Comparison of ENCODE assay signal across 8 cellular contexts in the genomic region with DNA sequence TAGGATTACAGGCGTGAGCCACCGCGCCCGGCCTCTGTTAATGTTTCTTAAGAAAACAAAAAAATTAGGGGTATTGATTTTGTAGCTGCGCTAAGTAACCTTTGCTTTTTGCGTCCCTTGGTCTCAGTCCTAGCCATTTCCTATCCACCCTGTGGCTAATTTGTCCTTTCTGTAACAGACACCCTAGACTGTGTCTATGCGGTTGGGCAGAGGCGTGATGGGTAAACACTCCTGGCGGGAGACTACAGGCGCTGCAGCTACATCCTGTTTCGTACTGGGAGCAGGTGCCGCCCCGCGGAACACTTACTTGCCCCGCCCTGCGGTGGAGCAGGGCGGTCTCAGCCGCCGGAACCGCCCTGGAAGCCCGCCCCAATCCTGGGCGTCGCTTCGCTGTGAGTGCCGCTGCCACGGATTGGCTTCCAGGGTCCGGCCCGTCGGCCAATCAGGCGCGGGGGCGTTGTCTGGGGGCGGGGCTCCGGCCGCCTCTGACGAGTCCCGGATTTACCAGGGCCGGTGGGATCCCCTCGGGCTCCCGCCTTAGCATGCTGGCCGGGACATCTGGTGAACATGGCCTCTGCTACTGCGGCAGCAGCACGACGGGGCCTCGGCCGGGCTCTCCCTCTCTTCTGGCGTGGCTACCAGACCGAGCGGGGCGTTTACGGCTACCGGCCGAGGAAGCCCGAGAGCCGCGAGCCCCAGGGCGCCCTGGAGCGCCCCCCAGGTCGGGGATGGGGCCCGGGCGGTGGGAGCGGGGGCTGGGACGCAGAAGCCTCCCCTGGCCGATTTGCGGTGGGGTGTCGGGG. TPM values are rescaled to one million over a fixed set of nuclear protein-coding genes. Genes with fewer than 3 reads are reported as not detected.
DNase-seq lines count a peak whose midpoint lies in the region; ATAC-seq, FAIRE-seq and TF ChIP-seq lines count a peak whose summit lies in the region.

A gene with protein sequence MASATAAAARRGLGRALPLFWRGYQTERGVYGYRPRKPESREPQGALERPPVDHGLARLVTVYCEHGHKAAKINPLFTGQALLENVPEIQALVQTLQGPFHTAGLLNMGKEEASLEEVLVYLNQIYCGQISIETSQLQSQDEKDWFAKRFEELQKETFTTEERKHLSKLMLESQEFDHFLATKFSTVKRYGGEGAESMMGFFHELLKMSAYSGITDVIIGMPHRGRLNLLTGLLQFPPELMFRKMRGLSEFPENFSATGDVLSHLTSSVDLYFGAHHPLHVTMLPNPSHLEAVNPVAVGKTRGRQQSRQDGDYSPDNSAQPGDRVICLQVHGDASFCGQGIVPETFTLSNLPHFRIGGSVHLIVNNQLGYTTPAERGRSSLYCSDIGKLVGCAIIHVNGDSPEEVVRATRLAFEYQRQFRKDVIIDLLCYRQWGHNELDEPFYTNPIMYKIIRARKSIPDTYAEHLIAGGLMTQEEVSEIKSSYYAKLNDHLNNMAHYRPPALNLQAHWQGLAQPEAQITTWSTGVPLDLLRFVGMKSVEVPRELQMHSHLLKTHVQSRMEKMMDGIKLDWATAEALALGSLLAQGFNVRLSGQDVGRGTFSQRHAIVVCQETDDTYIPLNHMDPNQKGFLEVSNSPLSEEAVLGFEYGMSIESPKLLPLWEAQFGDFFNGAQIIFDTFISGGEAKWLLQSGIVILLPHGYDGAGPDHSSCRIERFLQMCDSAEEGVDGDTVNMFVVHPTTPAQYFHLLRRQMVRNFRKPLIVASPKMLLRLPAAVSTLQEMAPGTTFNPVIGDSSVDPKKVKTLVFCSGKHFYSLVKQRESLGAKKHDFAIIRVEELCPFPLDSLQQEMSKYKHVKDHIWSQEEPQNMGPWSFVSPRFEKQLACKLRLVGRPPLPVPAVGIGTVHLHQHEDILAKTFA (plus strand): TSS at position 488 of the 803 bp plus-strand sequence. CDS start 80 bp downstream, at position 568.

- peaks cover 10% of the 10 kb centered on the region for H3K79me1 ChIP-seq in H1 (ENCODE audit: low read depth, low read length)
- H3K79me1 ChIP-seq in mesenchymal stem cell (replicated peaks; ENCODE audit: low read length, poor library complexity, severe bottlenecking): peaks cover 14% of the 10 kb centered on the region

- peak within 1 kb of the TSS; percentile 81 to 88 (median 86) for H3K9ac ChIP-seq in H1 (replicated peaks in 1 of 4; ENCODE audit: extremely low read depth in 1 of 4, low read depth in 3 of 4, low read length in 3 of 4)
- H3K9ac ChIP-seq in mesenchymal stem cell (ENCODE audit: low read length): peak within 1 kb of the TSS; percentile 92

- peak; percentile 36 for FAIRE-seq in H1 (lab: Jason Lieb, UNC)

- H3K36me3 ChIP-seq in Caco-2 (ENCODE audit: control insufficient read depth, insufficient read depth, low read length): no peaks in the 10 kb centered on the region
- H3K36me3 ChIP-seq in H1 (ENCODE audit: control insufficient read depth in 2 of 4, insufficient read depth in 4 of 4, low read length in 3 of 4): peaks cover 0 to 2% (median 0%) of the 10 kb centered on the region in 4 experiments; a peak in 1 of 8 replicates
- H3K36me3 ChIP-seq in mesenchymal stem cell (ENCODE audit: control insufficient read depth in 1 of 2, insufficient read depth in 2 of 2, low read depth in 1 of 2, low read length in 2 of 2): no peaks in the 10 kb centered on the region

- peak; percentile 94 to 95 for TF ChIP-seq POLR2A in H1 (IDR thresholded peaks at IDR 0.05; ENCODE audit: control extremely low read depth in 1 of 2, low read depth in 2 of 2, low read length in 2 of 2)

- H3K14ac ChIP-seq in H1 (ENCODE audit: insufficient read length): no peak within 1 kb of the TSS
- H3K14ac ChIP-seq in mesenchymal stem cell (ENCODE audit: low read length in 2 of 2): no peak within 1 kb of the TSS

- POLR2A ChIA-PET in Caco-2 (lab: Charles Lee): interaction anchor here (0.5 to 1.6 kb wide), 8 partner anchors 16 to 410 kb away, joined by 3 to 25 read pairs (median 3); a partner anchor contains a TSS
- POLR2A ChIA-PET in H1 (lab: Charles Lee; ENCODE audit: partially characterized antibody): interaction anchor here (0.6 to 3.7 kb wide), 6 partner anchors 12 to 54 kb away, joined by 3 to 19 read pairs (median 7); a partner anchor contains a TSS

- H2AK5ac ChIP-seq in H1 (ENCODE audit: low read depth, low read length): 0 out of 2 replicates have a peak within 1 kb of the TSS, but pooled peaks have one; percentile 13
- H2AK5ac ChIP-seq in mesenchymal stem cell (ENCODE audit: low read length, severe bottlenecking): peak within 1 kb of the TSS; percentile 29

- DNase-seq in Caco-2 (peak; percentile 99 to 100), HT1080 (ENCODE audit: low read depth) (peak; percentile 99), NOMO-1 treated with DMSO at 0.1 percent for 48 hours (lab: John Stamatoyannopoulos, UW; ENCODE audit: unreplicated experiment) (peak; percentile 99), H1 (ENCODE audit: low read depth in 1 of 2, low spot score in 2 of 2) (peak; percentile 97 to 99), mesenchymal stem cell (peak; percentile 98)
- peak; percentile 97 to 99 (median 98) for DNase-seq in activated CD8-positive, alpha-beta memory T cell treated with anti-CD3 and anti-CD28 coated beads for 48 hours (ENCODE audit: low read depth in 2 of 3, low spot score in 2 of 3)
- DNase-seq in stimulated activated CD8-positive, alpha-beta memory T cell treated with anti-CD3 and anti-CD28 coated beads, Interleukin-12 subunit alpha, Interleukin-12 subunit beta, amount 100 ng/mL, for 4 hours (ENCODE audit: low read depth): peak; percentile 99

- H3K27ac Mint-ChIP-seq in Caco-2 (ENCODE audit: unreplicated experiment): peak within 1 kb of the TSS; percentile 66

- H3K79me2 ChIP-seq in H1 (ENCODE audit: control insufficient read depth in 1 of 2, insufficient read depth in 2 of 2, low read length in 2 of 2): peaks cover 9 to 34% of the 10 kb centered on the region in 2 experiments; a peak in 3 of 4 replicates

- peaks cover 11% of the 10 kb centered on the region for H3K4me1 Mint-ChIP-seq in Caco-2 (ENCODE audit: low read depth, unreplicated experiment)

- H3K4me3 Mint-ChIP-seq in Caco-2 (ENCODE audit: unreplicated experiment): peak within 1 kb of the TSS; percentile 63

- no peak within 1 kb of the TSS for H3K23ac ChIP-seq in H1 (ENCODE audit: insufficient read length)
- no peak within 1 kb of the TSS for H3K23ac ChIP-seq in mesenchymal stem cell (ENCODE audit: low read length in 2 of 2)

- intact Hi-C loops in Caco-2 (cut with micrococcal nuclease; ENCODE audit: unreplicated experiment): loop anchor here (1.0 to 2.0 kb wide), 4 partner anchors 25 to 194 kb away; no protein-coding TSS in a partner anchor

- H2BK20ac ChIP-seq in H1 (ENCODE audit: low read length): no peak within 1 kb of the TSS

- H3K4ac ChIP-seq in H1 (replicated peaks; ENCODE audit: insufficient read length, low read depth, low read length) (no peak within 1 kb of the TSS), mesenchymal stem cell (ENCODE audit: low read depth in 1 of 2, low read length in 2 of 2) (peak within 1 kb of the TSS in 1 of 2 experiments; percentile 41)

- peak within 1 kb of the TSS; percentile 64 for H4K5ac ChIP-seq in H1 (ENCODE audit: insufficient read length, low read depth, low read length)

- H3K4me2 ChIP-seq in H1 (ENCODE audit: insufficient read depth in 1 of 2, low read depth in 2 of 2, low read length in 2 of 2): peak within 1 kb of the TSS; percentile 73 to 83
- H3K4me2 ChIP-seq in mesenchymal stem cell (ENCODE audit: low read length, poor library complexity, severe bottlenecking): peak within 1 kb of the TSS; percentile 76

- no peaks in the 10 kb centered on the region for H3K27me3 Mint-ChIP-seq in Caco-2 (ENCODE audit: insufficient read depth, unreplicated experiment)

- H4K8ac ChIP-seq in H1 (ENCODE audit: extremely low read depth, insufficient read depth, low read length): peak within 1 kb of the TSS; percentile 97; the same call in 1 of the 2 replicates
- H4K8ac ChIP-seq in mesenchymal stem cell (ENCODE audit: low read length): peak within 1 kb of the TSS; percentile 81

- H2BK15ac ChIP-seq in H1 (ENCODE audit: low read length) (no peak within 1 kb of the TSS), mesenchymal stem cell (ENCODE audit: low read depth, poor library complexity, severe bottlenecking) (peak within 1 kb of the TSS; percentile 57)

- no peaks in the 10 kb centered on the region for H3K9me3 Mint-ChIP-seq in Caco-2 (ENCODE audit: unreplicated experiment)

- H3K4me3 ChIP-seq in Caco-2 (ENCODE audit: low read depth, low read length): peak within 1 kb of the TSS; percentile 77
- peak within 1 kb of the TSS; percentile 68 to 98 (median 78) for H3K4me3 ChIP-seq in H1 (ENCODE audit: extremely low read depth in 1 of 4, insufficient read depth in 2 of 4, low read depth in 3 of 4, low read length in 4 of 4)
- H3K4me3 ChIP-seq in mesenchymal stem cell (ENCODE audit: insufficient read depth in 1 of 2, low read depth in 1 of 2, low read length in 2 of 2): peak within 1 kb of the TSS; percentile 88 to 90

- H2BK120ac ChIP-seq in H1 (replicated peaks; ENCODE audit: low read depth, low read length) (no peak within 1 kb of the TSS), mesenchymal stem cell (ENCODE audit: low read depth, low read length) (no peak within 1 kb of the TSS)

- no peak; a peak in 1 of 3 replicates for TF ChIP-seq EP300 in H1 (IDR thresholded peaks at IDR 0.05; ENCODE audit: borderline replicate concordance in 1 of 2, low read depth in 2 of 2, low read length in 2 of 2)

- 6% methylated on average over 61 of the region's 66 CpGs; no CpG with 5 or more reads in 1 of the 2 experiments for WGBS in H1 (ENCODE audit: extremely low coverage in 1 of 2, insufficient coverage in 1 of 2, insufficient read length in 1 of 2, insufficient replicate concordance in 2 of 2, low coverage in 1 of 2, low lambda C conversion rate in 2 of 2, missing lambda C conversion rate in 1 of 2), 2 experiments
- 2% methylated on average over 59 of the region's 66 CpGs for WGBS in mesenchymal stem cell

- peaks cover 8% of the 10 kb centered on the region for H3K36me3 Mint-ChIP-seq in Caco-2 (ENCODE audit: insufficient read depth, unreplicated experiment)

- H3K56ac ChIP-seq in H1 (replicated peaks; ENCODE audit: insufficient read length, low read depth, low read length): peak within 1 kb of the TSS; percentile 82

- no peaks in the 10 kb centered on the region; the same call in 1 of the 2 replicates for H3K23me2 ChIP-seq in H1 (ENCODE audit: low read depth, low read length)

- no TSS peak for BruUV-seq in Caco-2 (replicated peaks; lab: Mats Ljungman, UMichigan)

- H2BK5ac ChIP-seq in H1 (ENCODE audit: low read depth, low read length) (peak within 1 kb of the TSS; percentile 75; the same call in 1 of the 2 replicates), mesenchymal stem cell (ENCODE audit: low read depth, low read length, poor library complexity, severe bottlenecking) (no peak within 1 kb of the TSS)

- TF ChIP-seq CTCF in Caco-2 (IDR thresholded peaks at IDR 0.05; ENCODE audit: insufficient read depth in 1 of 2, low read depth in 1 of 2, low read length in 1 of 2, severe bottlenecking in 1 of 2, unreplicated experiment in 1 of 2) (peak in 1 of 2 experiments; percentile 61), H1 (IDR thresholded peaks at IDR 0.05; ENCODE audit: control extremely low read depth in 1 of 3, insufficient read depth in 1 of 3, low read depth in 1 of 3, low read length in 3 of 3) (peak; percentile 2 to 34 (median 33); a peak in 3 of 4 replicates)

- H2AFZ ChIP-seq in H1 (ENCODE audit: low read length): 0 out of 2 replicates have a peak within 1 kb of the TSS, but pooled peaks have one; percentile 4
- peak within 1 kb of the TSS; percentile 36 for H2AFZ ChIP-seq in mesenchymal stem cell (ENCODE audit: low read depth, low read length)

- H2BK12ac ChIP-seq in H1 (ENCODE audit: low read depth, low read length): 0 out of 2 replicates have a peak within 1 kb of the TSS, but pooled peaks have one; percentile 46
- no peak within 1 kb of the TSS for H2BK12ac ChIP-seq in mesenchymal stem cell (ENCODE audit: low read length in 2 of 2)

- H4K91ac ChIP-seq in H1 (replicated peaks; ENCODE audit: insufficient read length, low read length): peak within 1 kb of the TSS; percentile 55
- H4K91ac ChIP-seq in mesenchymal stem cell (ENCODE audit: low read length): no peak within 1 kb of the TSS

- H3K27me3 ChIP-seq in Caco-2 (replicated peaks; ENCODE audit: control insufficient read depth, insufficient read depth, low read length): no peaks in the 10 kb centered on the region
- no peaks in the 10 kb centered on the region for H3K27me3 ChIP-seq in H1 (replicated peaks in 1 of 4; ENCODE audit: control insufficient read depth in 3 of 4, extremely low read depth in 1 of 4, insufficient read depth in 3 of 4, low read length in 3 of 4)
- no peaks in the 10 kb centered on the region for H3K27me3 ChIP-seq in mesenchymal stem cell (ENCODE audit: control insufficient read depth in 1 of 2, insufficient read depth in 1 of 2, low read length in 2 of 2)

- peak; percentile 98 for ATAC-seq in GM21360 (IDR thresholded peaks at IDR 0.05; ENCODE audit: unreplicated experiment)

- H3K9me3 ChIP-seq in Caco-2 (no peaks in the 10 kb centered on the region), H1 (ENCODE audit: insufficient read depth in 2 of 2, low read depth in 1 of 2, low read length in 1 of 2) (no peaks in the 10 kb centered on the region), mesenchymal stem cell (ENCODE audit: control insufficient read depth, low read length) (no peaks in the 10 kb centered on the region)

- H3K27ac ChIP-seq in H1 (ENCODE audit: low read depth, low read length): peak within 1 kb of the TSS; percentile 89; the same call in 1 of the 2 replicates
- H3K27ac ChIP-seq in mesenchymal stem cell (ENCODE audit: low read length, poor library complexity, severe bottlenecking): peak within 1 kb of the TSS; percentile 99

- peak; percentile 5 to 21; a peak in 1 of 4 replicates for TF ChIP-seq RAD21 in H1 (IDR thresholded peaks at IDR 0.05 in 1 of 2, conservative IDR thresholded peaks at IDR 0.05 in 1 of 2; ENCODE audit: low read depth in 2 of 2, low read length in 2 of 2)

- H3K4me1 ChIP-seq in Caco-2: peaks cover 9% of the 10 kb centered on the region; the same call in 1 of the 2 replicates
- H3K4me1 ChIP-seq in H1 (replicated peaks in 1 of 4; ENCODE audit: control insufficient read depth in 3 of 4, insufficient read depth in 4 of 4, low read length in 3 of 4): peaks cover 0 to 7% (median 1%) of the 10 kb centered on the region in 4 experiments; a peak in 3 of 7 replicates
- H3K4me1 ChIP-seq in mesenchymal stem cell (ENCODE audit: control insufficient read depth, insufficient read depth, low read depth, low read length): peaks cover 8% of the 10 kb centered on the region

- peak within 1 kb of the TSS; percentile 83 for H3K18ac ChIP-seq in H1 (ENCODE audit: extremely low read depth, low read length)
- peak within 1 kb of the TSS; percentile 59 to 61 for H3K18ac ChIP-seq in mesenchymal stem cell (ENCODE audit: low read depth in 1 of 2, low read length in 2 of 2)

- CTCF ChIA-PET in Caco-2 (lab: Charles Lee): interaction anchor here (0.7 to 1.4 kb wide), 2 partner anchors 19 to 26 kb away, joined by 6 to 7 read pairs; a partner anchor contains a TSS
- CTCF ChIA-PET in H1 (lab: Charles Lee; ENCODE audit: partially characterized antibody): interaction anchor here (0.7 to 1.1 kb wide), 3 partner anchors 63 to 106 kb away, joined by 3 read pairs; no protein-coding TSS in a partner anchor

- H4K20me1 ChIP-seq in H1 (replicated peaks in 1 of 2; ENCODE audit: control insufficient read depth in 1 of 2, insufficient read depth in 2 of 2, low read length in 2 of 2): no peaks in the 10 kb centered on the region

RNA-seq across cellular contexts. Expression of the gene that starts here (rescaled TPM):
- 57.8 and 61.4 TPM in 2 replicates for total RNA-seq in Caco-2 (2022)
- total RNA-seq in HT1080 (2014; rRNA removed; shearing (Covaris generic)): 7.8 and 8.2 TPM in 2 replicates
- polyA plus RNA-seq in HT1080 (2015; cell fraction: cytosol; rRNA removed): 6.4 and 11.2 TPM in 2 replicates
- 10.9 and 14.3 TPM in 2 replicates for polyA plus RNA-seq in HT1080 (2015; cell fraction: nucleus; rRNA removed)
- total RNA-seq in H1 (2021; fragmentation: NEBNext Ultra II Directional; extraction: Animal tissue kit (Norgen Biotek cat#: 25700)): 49.8 and 50.7 TPM in 2 replicates
- polyA plus RNA-seq in H1 (2011; rRNA removed): 74.6 and 74.9 TPM in 2 replicates
- 65.6 TPM for polyA plus RNA-seq in H1 (2011; cell fraction: cytosol; rRNA removed)
- 48.6 TPM for polyA plus RNA-seq in H1 (2011; cell fraction: nucleus; rRNA removed)
- 25.9 to 32.6 TPM (median 27.3 TPM) in 4 replicates for polyA plus RNA-seq in H1 (2012, experiment 1 of 2)
- polyA plus RNA-seq in H1 (2012, experiment 2 of 2): 9.4 TPM
- 27.1 TPM for polyA plus RNA-seq in H1 (2013, experiment 1 of 2)
- polyA plus RNA-seq in H1 (2013, experiment 2 of 2): 26.4 TPM
- 109 and 134 TPM in 2 replicates for polyA minus RNA-seq in H1 (2011; rRNA and poly(A)+ RNA removed)
- polyA minus RNA-seq in H1 (2011; cell fraction: cytosol; rRNA and poly(A)+ RNA removed): 93.7 TPM
- 62.4 TPM for polyA minus RNA-seq in H1 (2011; cell fraction: nucleus; rRNA and poly(A)+ RNA removed)
- polyA plus RNA-seq in mesenchymal stem cell (2013, experiment 1 of 2): 8.2 TPM
- 8.4 TPM for polyA plus RNA-seq in mesenchymal stem cell (2013, experiment 2 of 2)

Comparison
In these comparisons a context has a peak if more than half of its experiments do, and no peak if none do; other contexts are left out.
1. Peak in every context shown above with its lines: DNase-seq, ATAC-seq, H3K4me3 ChIP-seq and H3K27ac ChIP-seq.